1 cellular context compared by ENCODE assay signal in genomic region chr18:9507565-9508088, GRCh38.
TF ChIP-seq lines count a peak whose summit lies in the region.

No MANE protein-coding gene starts in this region.

TF ChIP-seq in IMR-90, 13 proteins besides CTCF, POLR2A, EP300 and RAD21 (continued from another document):
- TF ChIP-seq MXI1 (IDR thresholded peaks at IDR 0.05; ENCODE audit: borderline replicate concordance, low read depth, low read length) (no peak), MAFK (IDR thresholded peaks at IDR 0.05; ENCODE audit: low read depth, low read length) (no peak), FOS (IDR thresholded peaks at IDR 0.05; ENCODE audit: low read depth, low read length) (no peak), RFX5 (IDR thresholded peaks at IDR 0.05; ENCODE audit: low read depth, low read length) (no peak), RCOR1 (IDR thresholded peaks at IDR 0.05; ENCODE audit: insufficient replicate concordance, low read length) (no peak), SMC3 (IDR thresholded peaks at IDR 0.05; ENCODE audit: low read depth, low read length) (no peak), ELK1 (IDR thresholded peaks at IDR 0.05; ENCODE audit: borderline replicate concordance, low read depth, low read length) (no peak), NFE2L2 (IDR thresholded peaks at IDR 0.05; ENCODE audit: low read depth, low read length) (no peak)
